In genomic region chr11:61091373-61092279, GRCh38 we compare ENCODE assay signal across 11 cellular contexts. TPM values are rescaled to one million over a fixed set of nuclear protein-coding genes. Genes with fewer than 3 reads are reported as not detected.
DNase-seq lines count a peak whose midpoint lies in the region; ATAC-seq and TF ChIP-seq lines count a peak whose summit lies in the region.
"Had no signal": no experiment of that assay in that cellular context is flagged by ENCODE, and none has a peak within 500 bp of the region (broad histone marks: within the 10 kb centered on the region; RNA-seq: fewer than 3 reads in every experiment).

No MANE protein-coding gene starts in this region.

- peaks cover 48% of the 10 kb centered on the region for H3K4me1 Mint-ChIP-seq in activated CD8-positive, alpha-beta memory T cell treated with anti-CD3 and anti-CD28 coated beads, Interleukin-2, amount 10 ng/mL, durations not matched to agents 7 days and 5 days

- H3K27me3 Mint-ChIP-seq in activated CD8-positive, alpha-beta memory T cell treated with anti-CD3 and anti-CD28 coated beads, Interleukin-2, amount 10 ng/mL, durations not matched to agents 7 days and 5 days = no peaks in the 10 kb centered on the region

- H3K9me3 ChIP-seq in BLaER1 treated with 17β-estradiol and CSF1 and Interleukin-3, amounts not matched to agents 10 nM and 100 nM (replicated peaks in 1 of 11) = peaks cover 0 to 26% (median 20%) of the 10 kb centered on the region in 11 experiments; a peak in 18 of 22 replicates
- H3K9me3 ChIP-seq in body of pancreas = no peaks in the 10 kb centered on the region
- H3K9me3 ChIP-seq: uterus had no signal

- no peaks in the 10 kb centered on the region for H3K27me3 ChIP-seq in BLaER1 treated with 17β-estradiol and CSF1 and Interleukin-3, amounts not matched to agents 10 nM and 100 nM
- no peaks in the 10 kb centered on the region for H3K27me3 ChIP-seq in body of pancreas
- H3K27me3 ChIP-seq: uterus had no signal

- ATAC-seq in GM21360 (IDR thresholded peaks at IDR 0.05; ENCODE audit: unreplicated experiment) (peak; percentile 32), GM18907 (IDR thresholded peaks at IDR 0.05; ENCODE audit: unreplicated experiment) (no peak), body of pancreas (no peak), GM18858 (IDR thresholded peaks at IDR 0.05; ENCODE audit: unreplicated experiment) (no peak)
- ATAC-seq in activated CD8-positive, alpha-beta memory T cell treated with anti-CD3 and anti-CD28 coated beads, Interleukin-2, amount 10 ng/mL, durations not matched to agents 7 days and 5 days = peak; percentile 32

- no peaks in the 10 kb centered on the region for H3K36me3 Mint-ChIP-seq in activated CD8-positive, alpha-beta memory T cell treated with anti-CD3 and anti-CD28 coated beads, Interleukin-2, amount 10 ng/mL, durations not matched to agents 7 days and 5 days

- peak overlapping the region in 7 of 11 experiments; percentile 10 to 72 (median 42); a peak in 10 of 22 replicates for H3K9ac ChIP-seq in BLaER1 treated with 17β-estradiol and CSF1 and Interleukin-3, amounts not matched to agents 10 nM and 100 nM

- no peak for TF ChIP-seq POLR2A in body of pancreas (IDR thresholded peaks at IDR 0.05)

- no peak for TF ChIP-seq CTCF in body of pancreas (IDR thresholded peaks at IDR 0.05)

- peak overlapping the region; percentile 62 for H3K4me3 Mint-ChIP-seq in activated CD8-positive, alpha-beta memory T cell treated with anti-CD3 and anti-CD28 coated beads, Interleukin-2, amount 10 ng/mL, durations not matched to agents 7 days and 5 days

- no peaks in the 10 kb centered on the region for H3K36me3 ChIP-seq in BLaER1 treated with 17β-estradiol and CSF1 and Interleukin-3, amounts not matched to agents 10 nM and 100 nM
- no peaks in the 10 kb centered on the region for H3K36me3 ChIP-seq in body of pancreas (replicated peaks in 1 of 2; ENCODE audit: insufficient read depth in 1 of 2, low read depth in 2 of 2)
- H3K36me3 ChIP-seq: uterus had no signal

- H3K27ac Mint-ChIP-seq in activated CD8-positive, alpha-beta memory T cell treated with anti-CD3 and anti-CD28 coated beads, Interleukin-2, amount 10 ng/mL, durations not matched to agents 7 days and 5 days = peak overlapping the region; percentile 83

- DNase-seq in activated CD8-positive, alpha-beta memory T cell treated with anti-CD3 and anti-CD28 coated beads, Interleukin-2, amount 10 ng/mL, durations not matched to agents 7 days and 5 days = peak; percentile 41
- DNase-seq in islet precursor cell = peak; percentile 68
- DNase-seq in body of pancreas = no peak
- no peak for DNase-seq in DMS153 treated with DMSO at 0.1 percent for 48 hours (lab: John Stamatoyannopoulos, UW; ENCODE audit: unreplicated experiment)

- peaks cover 13 to 56% (median 32%) of the 10 kb centered on the region in 10 experiments for H3K4me1 ChIP-seq in BLaER1 treated with 17β-estradiol and CSF1 and Interleukin-3, amounts not matched to agents 10 nM and 100 nM
- H3K4me1 ChIP-seq in body of pancreas = no peaks in the 10 kb centered on the region
- H3K4me1 ChIP-seq: uterus had no signal

- H3K4me3 ChIP-seq in BLaER1 treated with 17β-estradiol and CSF1 and Interleukin-3, amounts not matched to agents 10 nM and 100 nM = 0 out of 20 replicates have a peak overlapping the region, but pooled peaks of 2 of the 10 experiments have one; percentile 5 to 24
- no peak overlapping the region for H3K4me3 ChIP-seq in body of pancreas
- H3K4me3 ChIP-seq: uterus had no signal

- peak overlapping the region; percentile 13 to 84 (median 57); a peak in 18 of 22 replicates for H3K27ac ChIP-seq in BLaER1 treated with 17β-estradiol and CSF1 and Interleukin-3, amounts not matched to agents 10 nM and 100 nM
- H3K27ac ChIP-seq in body of pancreas = no peak overlapping the region
- H3K27ac ChIP-seq: uterus had no signal

- 81 to 90% methylated on average over 9 to 17 of the region's 17 CpGs for WGBS in body of pancreas, 2 donors

- H3K9me3 Mint-ChIP-seq in activated CD8-positive, alpha-beta memory T cell treated with anti-CD3 and anti-CD28 coated beads, Interleukin-2, amount 10 ng/mL, durations not matched to agents 7 days and 5 days (ENCODE audit: low read depth) = no peaks in the 10 kb centered on the region

- no peaks in the 10 kb centered on the region for H4K20me1 ChIP-seq in BLaER1 treated with 17β-estradiol and CSF1 and Interleukin-3, amounts not matched to agents 10 nM and 100 nM

- intact Hi-C loops in body of pancreas (cut with DNase I) = no loop called here

- CTCF ChIA-PET in activated CD8-positive, alpha-beta memory T cell treated with anti-CD3 and anti-CD28 coated beads, Interleukin-2, amount 10 ng/mL, durations not matched to agents 7 days and 5 days (lab: Charles Lee) = interaction anchor here (0.6 to 2.0 kb wide), 8 partner anchors 8 to 64 kb away, joined by 3 to 9 read pairs (median 4); partner anchors contain the start of gene CD5

- peak overlapping the region; percentile 43 to 95 (median 71); a peak in 20 of 22 replicates for H3K4me2 ChIP-seq in BLaER1 treated with 17β-estradiol and CSF1 and Interleukin-3, amounts not matched to agents 10 nM and 100 nM

RNA-seq across cellular contexts. Expression of gene CD5, which starts 10.7 kb away (rescaled TPM):
- 100 to 1,000 TPM; 134 to 152 TPM for total RNA-seq in activated CD8-positive, alpha-beta memory T cell treated with anti-CD3 and anti-CD28 coated beads, Interleukin-2, amount 10 ng/mL, durations not matched to agents 7 days and 5 days
- under 1 TPM; 0.33 to 0.52 TPM for total RNA-seq in body of pancreas
- total RNA-seq: NCI-H460, renal cortical epithelial cell had no signal

Comparison
In these comparisons a context has a peak if more than half of its experiments do, and no peak if none do; other contexts are left out.
1. H3K27ac ChIP-seq: peak in BLaER1 treated with 17β-estradiol and CSF1 and Interleukin-3, amounts not matched to agents 10 nM and 100 nM (11 of 11); none in body of pancreas (0 of 4).
2. ATAC-seq: peak in GM21360 (single experiment) and activated CD8-positive, alpha-beta memory T cell treated with anti-CD3 and anti-CD28 coated beads, Interleukin-2, amount 10 ng/mL, durations not matched to agents 7 days and 5 days (single experiment); none in GM18907 (single experiment), body of pancreas (single experiment) and GM18858 (single experiment).
3. DNase-seq: peak in activated CD8-positive, alpha-beta memory T cell treated with anti-CD3 and anti-CD28 coated beads, Interleukin-2, amount 10 ng/mL, durations not matched to agents 7 days and 5 days (single experiment) and islet precursor cell (single experiment); none in body of pancreas (0 of 4) and DMS153 treated with DMSO at 0.1 percent for 48 hours (single experiment).
4. RNA of gene CD5, which starts 10.7 kb away (total RNA-seq): 134 to 152 TPM in activated CD8-positive, alpha-beta memory T cell treated with anti-CD3 and anti-CD28 coated beads, Interleukin-2, amount 10 ng/mL, durations not matched to agents 7 days and 5 days; 0.33 to 0.52 TPM in body of pancreas; every median in the first group is over 10 times any median in the second.